ENCODE assay signal across 24 cellular contexts in genomic region chr7:158699341-158699740, GRCh38.
"Had no signal": no experiment of that assay in that cellular context is flagged by ENCODE, and none has a peak within 500 bp of the region (broad histone marks: within the 10 kb centered on the region; RNA-seq: fewer than 3 reads in every experiment).

No MANE protein-coding gene starts in this region.

- H3K9me3 ChIP-seq: adrenal gland, body of pancreas, colonic mucosa, left ventricle myocardium inferior, right atrium auricular region, SK-N-SH, suprapubic skin, tibial artery had no signal

- H3K36me3 Mint-ChIP-seq: natural killer cell had no signal

- H3K9ac ChIP-seq: SK-N-SH had no signal

- H3K4me3 Mint-ChIP-seq: activated naive CD4-positive, alpha-beta T cell treated with anti-CD3 and anti-CD28 coated beads for 36 hours; natural killer cell had no signal

- H3K4me2 ChIP-seq: SK-N-SH had no signal

- H3K27me3 ChIP-seq: adrenal gland, body of pancreas, colonic mucosa, right atrium auricular region, spleen, suprapubic skin, tibial artery had no signal

- H3K27ac ChIP-seq: adrenal gland, body of pancreas, colonic mucosa, left ventricle myocardium inferior, right atrium auricular region, spleen, suprapubic skin, tibial artery, VCaP had no signal

- H3K4me1 ChIP-seq: colonic mucosa had no signal

- H3K9me3 Mint-ChIP-seq: activated naive CD4-positive, alpha-beta T cell treated with anti-CD3 and anti-CD28 coated beads for 36 hours; natural killer cell had no signal

- H3K36me3 ChIP-seq: adrenal gland, colonic mucosa, left ventricle myocardium inferior, right atrium auricular region, suprapubic skin had no signal

- H3K4me3 ChIP-seq: adrenal gland, body of pancreas, colonic mucosa, left ventricle myocardium inferior, lung, right atrium auricular region, spleen, suprapubic skin, tibial artery had no signal

- ATAC-seq: body of pancreas, natural killer cell had no signal

- DNase-seq: activated CD4-positive, alpha-beta T cell treated with anti-CD3 and anti-CD28 coated beads for 4 hours; activated effector memory CD4-positive, alpha-beta T cell treated with anti-CD3 and anti-CD28 coated beads, Interleukin-2, amount 50 U/mL, for 16 hours; activated naive CD4-positive, alpha-beta T cell treated with anti-CD3 and anti-CD28 coated beads for 36 hours; activated T-cell treated with anti-CD3 and anti-CD28 coated beads, Interleukin-2, amount 50 U/mL, for 48 hours; adrenal gland; aorta; body of pancreas; cerebellar nuclear complex; colonic mucosa; effector CD8-positive, alpha-beta T cell; islet precursor cell; left ventricle myocardium inferior; mesendoderm; natural killer cell; SK-N-SH; spleen; stimulated activated naive CD4-positive, alpha-beta T cell; SW 1271; T-helper 9 cell; tibial artery had no signal

- H3K27ac Mint-ChIP-seq: activated naive CD4-positive, alpha-beta T cell treated with anti-CD3 and anti-CD28 coated beads for 36 hours had no signal
